ENCODE assay signal across 1 cellular context in genomic region chr3:143497382-143497781, GRCh38.
TF ChIP-seq lines count a peak whose summit lies in the region.

No MANE protein-coding gene starts in this region.

TF ChIP-seq in SK-N-SH, 30 proteins besides CTCF, POLR2A, EP300 and RAD21 (continued from another document):
- TF ChIP-seq IRF3 (IDR thresholded peaks at IDR 0.05; ENCODE audit: low read depth, low read length) (no peak), YY1 (IDR thresholded peaks at IDR 0.05; ENCODE audit: low read depth) (peak; percentile 65; the same call in 1 of the 2 replicates)
